Comparison of ENCODE assay signal across 9 cellular contexts in genomic region chr1:9717193-9718005, GRCh38.
DNase-seq lines count a peak whose midpoint lies in the region; ATAC-seq, FAIRE-seq and TF ChIP-seq lines count a peak whose summit lies in the region.
"Had no signal": no experiment of that assay in that cellular context is flagged by ENCODE, and none has a peak within 500 bp of the region (broad histone marks: within the 10 kb centered on the region; RNA-seq: fewer than 3 reads in every experiment).

No MANE protein-coding gene starts in this region.

- no peaks in the 10 kb centered on the region for H3K27me3 Mint-ChIP-seq in activated T-cell treated with anti-CD3 and anti-CD28 coated beads, Interleukin-2, amount 50 U/mL, for 4 hours (ENCODE audit: low read depth)

- POLR2A ChIA-PET in A549 (lab: Yijun Ruan, JAX), result no interaction called here

- H3K4me1 ChIP-seq in A549 (peaks cover 22% of the 10 kb centered on the region), left ventricle myocardium inferior (peaks cover 4% of the 10 kb centered on the region)

- TF ChIP-seq RAD21 in A549 (conservative IDR thresholded peaks at IDR 0.05 in 1 of 2, IDR thresholded peaks at IDR 0.05 in 1 of 2), result no peak

- CTCF ChIA-PET in A549 (lab: Yijun Ruan, JAX), result interaction anchor here (0.6 to 3.5 kb wide), 4 partner anchors 8 to 191 kb away, joined by 3 to 12 read pairs (median 6); no protein-coding TSS in a partner anchor

- H3K4me3 ChIP-seq in A549 (no peak overlapping the region), left ventricle myocardium inferior (peak overlapping the region; percentile 35)

- no peak for ATAC-seq in A549
- ATAC-seq in activated T-cell treated with anti-CD3 and anti-CD28 coated beads, Interleukin-2, amount 50 U/mL, for 4 hours, result peak; percentile 69 to 75

- TF ChIP-seq CTCF in A549 (IDR thresholded peaks at IDR 0.05), result no peak
- no peak for TF ChIP-seq CTCF in GM20000 (IDR thresholded peaks at IDR 0.05; ENCODE audit: extremely low read depth, missing control alignments)
- TF ChIP-seq CTCF in left ventricle myocardium inferior (IDR thresholded peaks at IDR 0.05; ENCODE audit: borderline replicate concordance), result no peak

- no peaks in the 10 kb centered on the region for H3K27me3 ChIP-seq in left ventricle myocardium inferior (ENCODE audit: low read depth)

- peaks cover 15% of the 10 kb centered on the region for H3K36me3 Mint-ChIP-seq in activated T-cell treated with anti-CD3 and anti-CD28 coated beads, Interleukin-2, amount 50 U/mL, for 4 hours (ENCODE audit: insufficient read depth)

- peaks cover 72% of the 10 kb centered on the region for H3K4me1 Mint-ChIP-seq in activated T-cell treated with anti-CD3 and anti-CD28 coated beads, Interleukin-2, amount 50 U/mL, for 4 hours (ENCODE audit: low read depth)

- DNase-seq in A549 (ENCODE audit: low read depth in 1 of 2, low spot score in 1 of 2) (no peak), GM20000 (ENCODE audit: low spot score) (peak; percentile 93), NCI-H510A treated with DMSO at 0.1 percent for 48 hours (lab: John Stamatoyannopoulos, UW) (peak; percentile 74), left ventricle myocardium inferior (peak; percentile 41), NCI-H2196 treated with DMSO at 0.1 percent for 48 hours (lab: John Stamatoyannopoulos, UW; ENCODE audit: unreplicated experiment) (no peak), NCI-H1694 treated with DMSO at 0.1 percent for 48 hours (lab: John Stamatoyannopoulos, UW) (no peak)
- peak; percentile 72 for DNase-seq in activated T-cell treated with anti-CD3 and anti-CD28 coated beads, Interleukin-2, amount 50 U/mL, for 4 hours
- peak; percentile 67 to 74 for DNase-seq in stimulated activated CD4-positive, alpha-beta T cell treated with anti-CD3 and anti-CD28 coated beads, Interleukin-12 subunit alpha, Interleukin-12 subunit beta, amount 100 ng/mL, for 24 hours (ENCODE audit: low read depth in 2 of 2)

- TF ChIP-seq EP300 in A549 (IDR thresholded peaks at IDR 0.05), result no peak

- TF ChIP-seq POLR2A in A549 (IDR thresholded peaks at IDR 0.05; ENCODE audit: low read length), result no peak

- H3K9me3 ChIP-seq in A549 (no peaks in the 10 kb centered on the region), left ventricle myocardium inferior (replicated peaks) (no peaks in the 10 kb centered on the region)

- 93% methylated on average over 20 of the region's 25 CpGs for WGBS in A549 (ENCODE audit: missing lambda C conversion rate)

- H3K9me3 Mint-ChIP-seq in activated T-cell treated with anti-CD3 and anti-CD28 coated beads, Interleukin-2, amount 50 U/mL, for 4 hours, result no peaks in the 10 kb centered on the region

- H3K27ac ChIP-seq in A549 (peak overlapping the region; percentile 95 to 96; a peak in 5 of 6 replicates), left ventricle myocardium inferior (replicated peaks) (no peak overlapping the region)
- H3K27ac ChIP-seq: C4-2B had no signal

- no peak overlapping the region for H3K4me2 ChIP-seq in A549

- intact Hi-C loops in left ventricle myocardium inferior (cut with micrococcal nuclease), result no loop called here

- H3K4me3 Mint-ChIP-seq in activated T-cell treated with anti-CD3 and anti-CD28 coated beads, Interleukin-2, amount 50 U/mL, for 4 hours, result peak overlapping the region; percentile 85

- H3K36me3 ChIP-seq in left ventricle myocardium inferior, result peaks cover 4% of the 10 kb centered on the region

- no peak for FAIRE-seq in A549 (lab: Jason Lieb, UNC)

TF ChIP-seq in A549, 52 proteins besides CTCF, POLR2A, EP300 and RAD21:
- TF ChIP-seq HMGXB4 (CRISPR knock-in tag; IDR thresholded peaks at IDR 0.05; ENCODE audit: borderline replicate concordance) (no peak), TP53 (CRISPR knock-in tag; IDR thresholded peaks at IDR 0.05) (no peak), SMC3 (IDR thresholded peaks at IDR 0.05) (no peak), ATOH8 (CRISPR knock-in tag; IDR thresholded peaks at IDR 0.05; ENCODE audit: low read depth) (no peak), HES2 (IDR thresholded peaks at IDR 0.05) (no peak), REST (IDR thresholded peaks at IDR 0.05) (no peak), MAFK (IDR thresholded peaks at IDR 0.05; ENCODE audit: partially characterized antibody) (no peak), ZSCAN20 (CRISPR knock-in tag; IDR thresholded peaks at IDR 0.05) (no peak), HOXB5 (CRISPR knock-in tag; IDR thresholded peaks at IDR 0.05) (no peak), MAX (IDR thresholded peaks at IDR 0.05) (no peak), USF2 (IDR thresholded peaks at IDR 0.05) (no peak), CHD4 (IDR thresholded peaks at IDR 0.05; ENCODE audit: borderline replicate concordance) (no peak)
TF ChIP-seq in A549: peak in this region for 0.

Comparison
In these comparisons a context has a peak if more than half of its experiments do, and no peak if none do; other contexts are left out.
1. ATAC-seq: peak in activated T-cell treated with anti-CD3 and anti-CD28 coated beads, Interleukin-2, amount 50 U/mL, for 4 hours (2 of 2); none in A549 (0 of 2).
2. DNase-seq: peak in GM20000 (single experiment), NCI-H510A treated with DMSO at 0.1 percent for 48 hours (single experiment), activated T-cell treated with anti-CD3 and anti-CD28 coated beads, Interleukin-2, amount 50 U/mL, for 4 hours (single experiment), left ventricle myocardium inferior (single experiment) and stimulated activated CD4-positive, alpha-beta T cell treated with anti-CD3 and anti-CD28 coated beads, Interleukin-12 subunit alpha, Interleukin-12 subunit beta, amount 100 ng/mL, for 24 hours (2 of 2); none in A549 (0 of 2), NCI-H2196 treated with DMSO at 0.1 percent for 48 hours (single experiment) and NCI-H1694 treated with DMSO at 0.1 percent for 48 hours (single experiment).